Comparison of ENCODE assay signal across 1 cellular context in the genomic region with DNA sequence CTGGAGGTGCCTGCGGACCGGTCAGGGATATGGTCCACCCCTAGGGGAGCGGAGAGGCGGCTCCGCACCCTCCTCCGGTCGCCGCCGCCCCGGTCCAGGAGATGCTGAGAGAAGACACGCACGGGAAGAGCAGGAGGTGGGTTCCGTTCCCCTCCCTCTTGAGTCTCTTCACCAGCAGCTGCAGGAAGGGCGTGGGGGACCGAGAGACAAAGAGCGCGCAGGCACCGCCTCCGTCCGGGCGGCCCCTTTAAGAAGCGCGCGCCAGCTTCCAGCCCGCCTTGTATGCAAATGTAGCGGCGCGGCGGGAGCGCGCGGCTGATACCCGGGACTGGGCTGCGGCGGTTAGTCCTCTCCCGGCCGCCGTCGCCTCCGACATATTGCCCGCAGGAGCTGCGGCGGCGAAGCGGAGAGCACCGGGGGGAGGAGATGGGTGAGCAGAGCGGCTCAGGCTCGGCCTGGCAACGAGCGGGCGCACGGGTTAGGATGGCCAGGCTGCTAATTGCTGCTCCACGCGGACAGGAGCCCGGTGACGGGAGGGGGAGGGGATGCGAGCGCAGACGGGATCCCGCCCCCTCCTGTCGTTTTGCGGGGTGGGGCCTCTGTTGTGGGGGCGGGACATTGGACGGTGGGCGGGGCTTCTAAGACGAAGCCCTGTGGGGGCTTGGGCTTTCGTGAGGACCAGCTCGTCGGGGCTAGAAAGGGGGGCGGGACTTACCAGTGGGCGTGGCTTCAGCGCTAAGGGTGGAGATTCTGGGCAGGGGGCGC.
TF ChIP-seq lines count a peak whose summit lies in the region.

A gene (plus strand): TSS at position 318 of the 765 bp plus-strand sequence. CDS start 109 bp downstream, at position 427.

TF ChIP-seq in K562, 482 proteins besides CTCF, POLR2A, EP300 and RAD21 (continued from another document and continues in another):
- TF ChIP-seq, protein P1, sequence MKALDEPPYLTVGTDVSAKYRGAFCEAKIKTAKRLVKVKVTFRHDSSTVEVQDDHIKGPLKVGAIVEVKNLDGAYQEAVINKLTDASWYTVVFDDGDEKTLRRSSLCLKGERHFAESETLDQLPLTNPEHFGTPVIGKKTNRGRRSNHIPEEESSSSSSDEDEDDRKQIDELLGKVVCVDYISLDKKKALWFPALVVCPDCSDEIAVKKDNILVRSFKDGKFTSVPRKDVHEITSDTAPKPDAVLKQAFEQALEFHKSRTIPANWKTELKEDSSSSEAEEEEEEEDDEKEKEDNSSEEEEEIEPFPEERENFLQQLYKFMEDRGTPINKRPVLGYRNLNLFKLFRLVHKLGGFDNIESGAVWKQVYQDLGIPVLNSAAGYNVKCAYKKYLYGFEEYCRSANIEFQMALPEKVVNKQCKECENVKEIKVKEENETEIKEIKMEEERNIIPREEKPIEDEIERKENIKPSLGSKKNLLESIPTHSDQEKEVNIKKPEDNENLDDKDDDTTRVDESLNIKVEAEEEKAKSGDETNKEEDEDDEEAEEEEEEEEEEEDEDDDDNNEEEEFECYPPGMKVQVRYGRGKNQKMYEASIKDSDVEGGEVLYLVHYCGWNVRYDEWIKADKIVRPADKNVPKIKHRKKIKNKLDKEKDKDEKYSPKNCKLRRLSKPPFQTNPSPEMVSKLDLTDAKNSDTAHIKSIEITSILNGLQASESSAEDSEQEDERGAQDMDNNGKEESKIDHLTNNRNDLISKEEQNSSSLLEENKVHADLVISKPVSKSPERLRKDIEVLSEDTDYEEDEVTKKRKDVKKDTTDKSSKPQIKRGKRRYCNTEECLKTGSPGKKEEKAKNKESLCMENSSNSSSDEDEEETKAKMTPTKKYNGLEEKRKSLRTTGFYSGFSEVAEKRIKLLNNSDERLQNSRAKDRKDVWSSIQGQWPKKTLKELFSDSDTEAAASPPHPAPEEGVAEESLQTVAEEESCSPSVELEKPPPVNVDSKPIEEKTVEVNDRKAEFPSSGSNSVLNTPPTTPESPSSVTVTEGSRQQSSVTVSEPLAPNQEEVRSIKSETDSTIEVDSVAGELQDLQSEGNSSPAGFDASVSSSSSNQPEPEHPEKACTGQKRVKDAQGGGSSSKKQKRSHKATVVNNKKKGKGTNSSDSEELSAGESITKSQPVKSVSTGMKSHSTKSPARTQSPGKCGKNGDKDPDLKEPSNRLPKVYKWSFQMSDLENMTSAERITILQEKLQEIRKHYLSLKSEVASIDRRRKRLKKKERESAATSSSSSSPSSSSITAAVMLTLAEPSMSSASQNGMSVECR (CRISPR knock-in tag; IDR thresholded peaks at IDR 0.05), result peak; percentile 97
- TF ChIP-seq HCFC1 (IDR thresholded peaks at IDR 0.05; ENCODE audit: low read depth, low read length) (peak; percentile 72), ZNF217 (CRISPR knock-in tag; IDR thresholded peaks at IDR 0.05) (no peak), ZNF3 (CRISPR knock-in tag; IDR thresholded peaks at IDR 0.05) (no peak), ZNF584 (CRISPR knock-in tag; IDR thresholded peaks at IDR 0.05; ENCODE audit: low read depth) (no peak), U2AF2 (optimal IDR thresholded peaks at IDR 0.05; ENCODE audit: low read depth, low read length) (no peak), TEAD4 (IDR thresholded peaks at IDR 0.05; ENCODE audit: low read length) (0 out of 2 replicates have a peak, but pooled peaks have one; percentile 20), TEAD4 (CRISPR knock-in tag; IDR thresholded peaks at IDR 0.05; ENCODE audit: borderline replicate concordance) (no peak), NR3C1 (CRISPR knock-in tag; IDR thresholded peaks at IDR 0.05) (no peak), GTF2E2 (tag; IDR thresholded peaks at IDR 0.05) (no peak; the same call in 1 of the 2 replicates), JUND (IDR thresholded peaks at IDR 0.05; ENCODE audit: borderline replicate concordance, low read depth, low read length) (peak; percentile 40), JUND (tag; IDR thresholded peaks at IDR 0.05; ENCODE audit: borderline replicate concordance, low read depth, low read length) (no peak), BRD9 (IDR thresholded peaks at IDR 0.05; ENCODE audit: low read depth, partially characterized antibody) (peak; percentile 26), POLR2G (IDR thresholded peaks at IDR 0.05; ENCODE audit: low read depth, low read length) (peak; percentile 98), FOXP1 (CRISPR knock-in tag; IDR thresholded peaks at IDR 0.05) (peak; percentile 84), ESRRA (IDR thresholded peaks at IDR 0.05; ENCODE audit: borderline replicate concordance, low read depth) (peak; percentile 85; the same call in 1 of the 2 replicates), ZNF589 (CRISPR knock-in tag; IDR thresholded peaks at IDR 0.05; ENCODE audit: low read depth) (no peak), SIN3A (IDR thresholded peaks at IDR 0.05; ENCODE audit: borderline replicate concordance in 2 of 2, control insufficient read depth in 1 of 2, low read depth in 2 of 2, low read length in 2 of 2) (peak; percentile 4 to 87; a peak in 2 of 4 replicates), CCNT2 (IDR thresholded peaks at IDR 0.05; ENCODE audit: borderline replicate concordance, extremely low read depth, insufficient read length, low read depth, low read length) (peak; percentile 83), HDAC8 (tag; IDR thresholded peaks at IDR 0.05) (peak; percentile 80; the same call in 1 of the 2 replicates), SUPT5H (IDR thresholded peaks at IDR 0.05) (peak; percentile 98), TGIF2 (CRISPR knock-in tag; IDR thresholded peaks at IDR 0.05) (no peak), ZBED1 (IDR thresholded peaks at IDR 0.05) (no peak), IFI16 (CRISPR knock-in tag; IDR thresholded peaks at IDR 0.05) (no peak), ZNF785 (CRISPR knock-in tag; IDR thresholded peaks at IDR 0.05) (no peak), ETV1 (tag; conservative IDR thresholded peaks at IDR 0.05; ENCODE audit: low read depth) (no peak), ZBTB7A (IDR thresholded peaks at IDR 0.05; ENCODE audit: borderline replicate concordance, control insufficient read depth, low read depth, low read length) (peak; percentile 57), ZNF444 (CRISPR knock-in tag; IDR thresholded peaks at IDR 0.05) (no peak), LARP7 (IDR thresholded peaks at IDR 0.05) (0 out of 2 replicates have a peak, but pooled peaks have one; percentile 7), KLF6 (CRISPR knock-in tag; IDR thresholded peaks at IDR 0.05; ENCODE audit: borderline replicate concordance) (0 out of 2 replicates have a peak, but pooled peaks have one; percentile 14), RBFOX2 (IDR thresholded peaks at IDR 0.05; ENCODE audit: low read depth, low read length) (peak; percentile 97), HNRNPL (IDR thresholded peaks at IDR 0.05; ENCODE audit: low read depth, low read length) (no peak), DNMT1 (IDR thresholded peaks at IDR 0.05) (no peak; the same call in 1 of the 2 replicates), ZKSCAN1 (IDR thresholded peaks at IDR 0.05; ENCODE audit: low read depth, low read length) (no peak), DACH1 (IDR thresholded peaks at IDR 0.05; ENCODE audit: partially characterized antibody) (no peak), HLTF (IDR thresholded peaks at IDR 0.05) (peak; percentile 48; the same call in 1 of the 2 replicates), ZNF12 (CRISPR knock-in tag; IDR thresholded peaks at IDR 0.05) (peak; percentile 74; the same call in 1 of the 2 replicates), ELF1 (tag; IDR thresholded peaks at IDR 0.05) (no peak), TBL1XR1 (IDR thresholded peaks at IDR 0.05; ENCODE audit: low read length in 2 of 2) (0 out of 4 replicates have a peak, but pooled peaks of 1 of the 2 experiments have one; percentile 28), SNRNP70 (optimal IDR thresholded peaks at IDR 0.05; ENCODE audit: low read depth, low read length) (no peak), NEUROD1 (IDR thresholded peaks at IDR 0.05; ENCODE audit: borderline replicate concordance, low read depth, low read length, partially characterized antibody) (no peak), FOXJ2 (tag; IDR thresholded peaks at IDR 0.05) (no peak), KAT7 (CRISPR knock-in tag; IDR thresholded peaks at IDR 0.05; ENCODE audit: borderline replicate concordance) (peak; percentile 95; the same call in 1 of the 2 replicates), FOXJ3 (CRISPR knock-in tag; IDR thresholded peaks at IDR 0.05) (no peak), TAF1 (IDR thresholded peaks at IDR 0.05; ENCODE audit: control insufficient read depth, extremely low read depth, insufficient read depth, low read length, severe bottlenecking) (peak; percentile 54), ZNF436 (CRISPR knock-in tag; IDR thresholded peaks at IDR 0.05) (no peak)
- TF ChIP-seq, protein P2, sequence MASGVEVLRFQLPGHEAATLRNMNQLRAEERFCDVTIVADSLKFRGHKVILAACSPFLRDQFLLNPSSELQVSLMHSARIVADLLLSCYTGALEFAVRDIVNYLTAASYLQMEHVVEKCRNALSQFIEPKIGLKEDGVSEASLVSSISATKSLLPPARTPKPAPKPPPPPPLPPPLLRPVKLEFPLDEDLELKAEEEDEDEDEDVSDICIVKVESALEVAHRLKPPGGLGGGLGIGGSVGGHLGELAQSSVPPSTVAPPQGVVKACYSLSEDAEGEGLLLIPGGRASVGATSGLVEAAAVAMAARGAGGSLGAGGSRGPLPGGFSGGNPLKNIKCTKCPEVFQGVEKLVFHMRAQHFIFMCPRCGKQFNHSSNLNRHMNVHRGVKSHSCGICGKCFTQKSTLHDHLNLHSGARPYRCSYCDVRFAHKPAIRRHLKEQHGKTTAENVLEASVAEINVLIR (CRISPR knock-in tag; IDR thresholded peaks at IDR 0.05), result no peak
- TF ChIP-seq, protein P3, sequence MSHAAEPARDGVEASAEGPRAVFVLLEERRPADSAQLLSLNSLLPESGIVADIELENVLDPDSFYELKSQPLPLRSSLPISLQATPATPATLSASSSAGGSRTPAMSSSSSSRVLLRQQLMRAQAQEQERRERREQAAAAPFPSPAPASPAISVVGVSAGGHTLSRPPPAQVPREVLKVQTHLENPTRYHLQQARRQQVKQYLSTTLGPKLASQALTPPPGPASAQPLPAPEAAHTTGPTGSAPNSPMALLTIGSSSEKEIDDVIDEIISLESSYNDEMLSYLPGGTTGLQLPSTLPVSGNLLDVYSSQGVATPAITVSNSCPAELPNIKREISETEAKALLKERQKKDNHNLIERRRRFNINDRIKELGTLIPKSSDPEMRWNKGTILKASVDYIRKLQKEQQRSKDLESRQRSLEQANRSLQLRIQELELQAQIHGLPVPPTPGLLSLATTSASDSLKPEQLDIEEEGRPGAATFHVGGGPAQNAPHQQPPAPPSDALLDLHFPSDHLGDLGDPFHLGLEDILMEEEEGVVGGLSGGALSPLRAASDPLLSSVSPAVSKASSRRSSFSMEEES (CRISPR knock-in tag; IDR thresholded peaks at IDR 0.05), result no peak
- TF ChIP-seq, protein P4, sequence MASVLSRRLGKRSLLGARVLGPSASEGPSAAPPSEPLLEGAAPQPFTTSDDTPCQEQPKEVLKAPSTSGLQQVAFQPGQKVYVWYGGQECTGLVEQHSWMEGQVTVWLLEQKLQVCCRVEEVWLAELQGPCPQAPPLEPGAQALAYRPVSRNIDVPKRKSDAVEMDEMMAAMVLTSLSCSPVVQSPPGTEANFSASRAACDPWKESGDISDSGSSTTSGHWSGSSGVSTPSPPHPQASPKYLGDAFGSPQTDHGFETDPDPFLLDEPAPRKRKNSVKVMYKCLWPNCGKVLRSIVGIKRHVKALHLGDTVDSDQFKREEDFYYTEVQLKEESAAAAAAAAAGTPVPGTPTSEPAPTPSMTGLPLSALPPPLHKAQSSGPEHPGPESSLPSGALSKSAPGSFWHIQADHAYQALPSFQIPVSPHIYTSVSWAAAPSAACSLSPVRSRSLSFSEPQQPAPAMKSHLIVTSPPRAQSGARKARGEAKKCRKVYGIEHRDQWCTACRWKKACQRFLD (CRISPR knock-in tag; IDR thresholded peaks at IDR 0.05), result no peak
- TF ChIP-seq, protein P5, sequence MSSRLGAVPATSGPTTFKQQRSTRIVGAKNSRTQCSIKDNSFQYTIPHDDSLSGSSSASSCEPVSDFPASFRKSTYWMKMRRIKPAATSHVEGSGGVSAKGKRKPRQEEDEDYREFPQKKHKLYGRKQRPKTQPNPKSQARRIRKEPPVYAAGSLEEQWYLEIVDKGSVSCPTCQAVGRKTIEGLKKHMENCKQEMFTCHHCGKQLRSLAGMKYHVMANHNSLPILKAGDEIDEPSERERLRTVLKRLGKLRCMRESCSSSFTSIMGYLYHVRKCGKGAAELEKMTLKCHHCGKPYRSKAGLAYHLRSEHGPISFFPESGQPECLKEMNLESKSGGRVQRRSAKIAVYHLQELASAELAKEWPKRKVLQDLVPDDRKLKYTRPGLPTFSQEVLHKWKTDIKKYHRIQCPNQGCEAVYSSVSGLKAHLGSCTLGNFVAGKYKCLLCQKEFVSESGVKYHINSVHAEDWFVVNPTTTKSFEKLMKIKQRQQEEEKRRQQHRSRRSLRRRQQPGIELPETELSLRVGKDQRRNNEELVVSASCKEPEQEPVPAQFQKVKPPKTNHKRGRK (tag; IDR thresholded peaks at IDR 0.05), result no peak
- TF ChIP-seq, protein P6, sequence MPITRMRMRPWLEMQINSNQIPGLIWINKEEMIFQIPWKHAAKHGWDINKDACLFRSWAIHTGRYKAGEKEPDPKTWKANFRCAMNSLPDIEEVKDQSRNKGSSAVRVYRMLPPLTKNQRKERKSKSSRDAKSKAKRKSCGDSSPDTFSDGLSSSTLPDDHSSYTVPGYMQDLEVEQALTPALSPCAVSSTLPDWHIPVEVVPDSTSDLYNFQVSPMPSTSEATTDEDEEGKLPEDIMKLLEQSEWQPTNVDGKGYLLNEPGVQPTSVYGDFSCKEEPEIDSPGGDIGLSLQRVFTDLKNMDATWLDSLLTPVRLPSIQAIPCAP (CRISPR knock-in tag; IDR thresholded peaks at IDR 0.05; ENCODE audit: borderline replicate concordance), result no peak
- TF ChIP-seq, protein P7, sequence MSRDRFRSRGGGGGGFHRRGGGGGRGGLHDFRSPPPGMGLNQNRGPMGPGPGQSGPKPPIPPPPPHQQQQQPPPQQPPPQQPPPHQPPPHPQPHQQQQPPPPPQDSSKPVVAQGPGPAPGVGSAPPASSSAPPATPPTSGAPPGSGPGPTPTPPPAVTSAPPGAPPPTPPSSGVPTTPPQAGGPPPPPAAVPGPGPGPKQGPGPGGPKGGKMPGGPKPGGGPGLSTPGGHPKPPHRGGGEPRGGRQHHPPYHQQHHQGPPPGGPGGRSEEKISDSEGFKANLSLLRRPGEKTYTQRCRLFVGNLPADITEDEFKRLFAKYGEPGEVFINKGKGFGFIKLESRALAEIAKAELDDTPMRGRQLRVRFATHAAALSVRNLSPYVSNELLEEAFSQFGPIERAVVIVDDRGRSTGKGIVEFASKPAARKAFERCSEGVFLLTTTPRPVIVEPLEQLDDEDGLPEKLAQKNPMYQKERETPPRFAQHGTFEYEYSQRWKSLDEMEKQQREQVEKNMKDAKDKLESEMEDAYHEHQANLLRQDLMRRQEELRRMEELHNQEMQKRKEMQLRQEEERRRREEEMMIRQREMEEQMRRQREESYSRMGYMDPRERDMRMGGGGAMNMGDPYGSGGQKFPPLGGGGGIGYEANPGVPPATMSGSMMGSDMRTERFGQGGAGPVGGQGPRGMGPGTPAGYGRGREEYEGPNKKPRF (IDR thresholded peaks at IDR 0.05; ENCODE audit: low read depth, low read length), result no peak
- TF ChIP-seq, protein P8, sequence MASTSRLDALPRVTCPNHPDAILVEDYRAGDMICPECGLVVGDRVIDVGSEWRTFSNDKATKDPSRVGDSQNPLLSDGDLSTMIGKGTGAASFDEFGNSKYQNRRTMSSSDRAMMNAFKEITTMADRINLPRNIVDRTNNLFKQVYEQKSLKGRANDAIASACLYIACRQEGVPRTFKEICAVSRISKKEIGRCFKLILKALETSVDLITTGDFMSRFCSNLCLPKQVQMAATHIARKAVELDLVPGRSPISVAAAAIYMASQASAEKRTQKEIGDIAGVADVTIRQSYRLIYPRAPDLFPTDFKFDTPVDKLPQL (IDR thresholded peaks at IDR 0.05; ENCODE audit: extremely low read depth, insufficient read length), result no peak
